ENCODE assay signal across 16 cellular contexts in the genomic region with DNA sequence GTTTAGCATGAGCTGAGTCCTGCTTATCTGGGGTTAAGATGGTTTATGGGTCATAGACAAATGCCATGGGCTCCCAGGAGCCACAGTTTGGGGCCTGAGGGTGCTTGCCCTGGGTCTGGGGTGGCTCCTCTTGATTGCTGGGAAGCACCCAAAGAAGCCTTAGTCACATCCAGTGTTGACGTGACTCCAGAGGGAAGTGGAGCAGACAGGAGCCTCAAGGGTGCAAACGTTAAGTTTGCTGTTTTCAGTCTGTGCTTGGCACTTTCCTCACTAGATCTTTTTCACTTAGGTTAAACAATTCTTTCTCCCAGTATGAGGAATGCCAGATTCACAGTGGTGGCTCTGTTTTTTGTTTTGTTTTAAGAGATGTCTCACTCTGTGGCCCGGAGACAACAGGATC.
DNase-seq lines count a peak whose midpoint lies in the region; ATAC-seq, FAIRE-seq and TF ChIP-seq lines count a peak whose summit lies in the region.
"Had no signal": no experiment of that assay in that cellular context is flagged by ENCODE, and none has a peak within 500 bp of the region (broad histone marks: within the 10 kb centered on the region; RNA-seq: fewer than 3 reads in every experiment).

No MANE protein-coding gene starts in this region.

- H3K9me3 ChIP-seq in CD4-positive, alpha-beta T cell (ENCODE audit: control insufficient read depth, low read length), result no peaks in the 10 kb centered on the region
- H3K9me3 ChIP-seq in MG63 (no peaks in the 10 kb centered on the region), HepG2 (ENCODE audit: low read length) (no peaks in the 10 kb centered on the region)
- H3K9me3 ChIP-seq: SK-N-SH had no signal

- no peak for TF ChIP-seq EP300 in HepG2 (IDR thresholded peaks at IDR 0.05; ENCODE audit: low read depth in 2 of 2, low read length in 2 of 2)
- no peak for TF ChIP-seq EP300 in HepG2 (CRISPR knock-in tag; IDR thresholded peaks at IDR 0.05; ENCODE audit: borderline replicate concordance)

- no peak for ATAC-seq in CD4-positive, alpha-beta T cell (ENCODE audit: poor library complexity)
- ATAC-seq in HepG2, result no peak
- ATAC-seq in HG02840 (IDR thresholded peaks at IDR 0.05; ENCODE audit: low FRiP score, unreplicated experiment), result no peak
- ATAC-seq in GM19463 (IDR thresholded peaks at IDR 0.05; ENCODE audit: unreplicated experiment), result no peak

- TF ChIP-seq RAD21 in HepG2 (CRISPR knock-in tag; IDR thresholded peaks at IDR 0.05), result no peak

- H3K36me3 Mint-ChIP-seq in CD4-positive, alpha-beta T cell (ENCODE audit: low read depth), result peaks cover 85% of the 10 kb centered on the region

- no peaks in the 10 kb centered on the region for H3K9me3 Mint-ChIP-seq in CD4-positive, alpha-beta T cell

- H3K27ac Mint-ChIP-seq in CD4-positive, alpha-beta T cell, result peak overlapping the region; percentile 33

- intact Hi-C loops in CD4-positive, alpha-beta T cell (cut with DNase I, micrococcal nuclease), result no loop called here
- intact Hi-C loops in HepG2 (cut with micrococcal nuclease; ENCODE audit: unreplicated experiment), result loop anchor here (5.0 kb wide), 2 partner anchors 67 to 138 kb away; no protein-coding TSS in a partner anchor

- no peaks in the 10 kb centered on the region for H4K20me1 ChIP-seq in HepG2 (ENCODE audit: insufficient read depth, low read length)

- no peak overlapping the region for H3K4me2 ChIP-seq in HepG2 (ENCODE audit: low read depth, low read length)
- H3K4me2 ChIP-seq: PC-9, SK-N-SH had no signal

- H3K27me3 ChIP-seq in CD4-positive, alpha-beta T cell (ENCODE audit: control insufficient read depth, insufficient read depth, low read length), result no peaks in the 10 kb centered on the region
- no peaks in the 10 kb centered on the region for H3K27me3 ChIP-seq in MG63
- no peaks in the 10 kb centered on the region for H3K27me3 ChIP-seq in HepG2 (ENCODE audit: control insufficient read depth in 1 of 2, insufficient read depth in 2 of 2, low read length in 2 of 2)

- no peak overlapping the region for H3K27ac ChIP-seq in CD4-positive, alpha-beta T cell (ENCODE audit: low read depth, low read length)
- H3K27ac ChIP-seq in HepG2 (ENCODE audit: extremely low read length, insufficient read depth, low read length), result no peak overlapping the region
- H3K27ac ChIP-seq: PC-9 had no signal

- no peak for TF ChIP-seq POLR2A in HepG2 (IDR thresholded peaks at IDR 0.05; ENCODE audit: insufficient read depth in 1 of 2, low read depth in 2 of 2, low read length in 2 of 2)

- no peak for DNase-seq in CD4-positive, alpha-beta T cell
- peak; percentile 71 for DNase-seq in MG63
- peak; percentile 36 for DNase-seq in HepG2 (ENCODE audit: low spot score)
- DNase-seq in smooth muscle cell of the brain vasculature (ENCODE audit: low read depth, low spot score), result peak; percentile 18
- no peak for DNase-seq in NCI-H2029 treated with DMSO at 0.1 percent for 48 hours (lab: John Stamatoyannopoulos, UW)
- DNase-seq: DMS 273 treated with DMSO at 0.1 percent for 48 hours, EL, HCEC 1CT, NCI-H1092 treated with DMSO at 0.1 percent for 48 hours, NCI-H1694, NCI-H345, NCI-H748 treated with DMSO at 0.1 percent for 48 hours, PC-9, SK-N-SH had no signal

- 55% methylated on average over 3 of the region's 3 CpGs for WGBS in HepG2 (ENCODE audit: low lambda C conversion rate)

- no peak for FAIRE-seq in HepG2 (lab: Jason Lieb, UNC)

- CTCF ChIA-PET in CD4-positive, alpha-beta T cell (lab: Charles Lee), result interaction anchor here (0.6 kb wide), 1 partner anchor 250 kb away, joined by 3 read pairs; no protein-coding TSS in a partner anchor
- CTCF ChIA-PET in HepG2 (lab: Yijun Ruan, JAX; ENCODE audit: low intra/inter-chr PET ratio, low total read pairs), result no interaction called here

- no peak overlapping the region for H3K4me3 ChIP-seq in MG63
- no peak overlapping the region for H3K4me3 ChIP-seq in HepG2 (replicated peaks in 1 of 3; ENCODE audit: insufficient read depth in 1 of 3, low read depth in 2 of 3, low read length in 3 of 3)
- H3K4me3 ChIP-seq: PC-9 had no signal

- no peaks in the 10 kb centered on the region for H3K27me3 Mint-ChIP-seq in CD4-positive, alpha-beta T cell

- no peak overlapping the region for H3K9ac ChIP-seq in HepG2 (ENCODE audit: insufficient read depth, low read depth, low read length)
- H3K9ac ChIP-seq: SK-N-SH had no signal

- peaks cover 68% of the 10 kb centered on the region for H3K4me1 ChIP-seq in HepG2 (ENCODE audit: insufficient read depth, low read length)

- no TSS peak for BruUV-seq in HepG2 (replicated peaks; lab: Mats Ljungman, UMichigan)

- POLR2A ChIA-PET in CD4-positive, alpha-beta T cell (lab: Charles Lee), result no interaction called here
- POLR2A ChIA-PET in HepG2 (lab: Yijun Ruan, JAX), result no interaction called here

- H3K4me1 Mint-ChIP-seq in CD4-positive, alpha-beta T cell (ENCODE audit: low read depth), result peaks cover 55% of the 10 kb centered on the region

- in situ Hi-C loops in HepG2 (cut with HindIII; ENCODE audit: extremely low pct_ligation_motif_present, low pct_unique_long_range_greater_than_20kb), result no loop called here

- H3K4me3 Mint-ChIP-seq in CD4-positive, alpha-beta T cell, result no peak overlapping the region

- no peak overlapping the region for H2AFZ ChIP-seq in HepG2 (ENCODE audit: low read length)
- H2AFZ ChIP-seq: PC-9 had no signal

- H3K79me2 ChIP-seq in HepG2 (ENCODE audit: insufficient read depth, low read length), result no peaks in the 10 kb centered on the region

- H3K36me3 ChIP-seq in MG63 (no peaks in the 10 kb centered on the region), HepG2 (replicated peaks in 1 of 2; ENCODE audit: control insufficient read depth in 1 of 2, insufficient read depth in 2 of 2, low read length in 2 of 2) (no peaks in the 10 kb centered on the region; a peak in 1 of 5 replicates)

- no peak for TF ChIP-seq CTCF in CD4-positive, alpha-beta T cell (IDR thresholded peaks at IDR 0.05)
- no peak for TF ChIP-seq CTCF in HepG2 (CRISPR knock-in tag; IDR thresholded peaks at IDR 0.05)

TF ChIP-seq in HepG2, 621 proteins besides CTCF, POLR2A, EP300 and RAD21:
- TF ChIP-seq CHD2 (IDR thresholded peaks at IDR 0.05; ENCODE audit: low read depth, low read length) (no peak), ZFP82 (CRISPR knock-in tag; IDR thresholded peaks at IDR 0.05; ENCODE audit: borderline replicate concordance) (no peak), ZNF333 (CRISPR knock-in tag; IDR thresholded peaks at IDR 0.05; ENCODE audit: borderline replicate concordance) (no peak), ZNF44 (CRISPR knock-in tag; IDR thresholded peaks at IDR 0.05) (no peak)

Comparison
In these comparisons a context has a peak if more than half of its experiments do, and no peak if none do; other contexts are left out.
1. DNase-seq: peak in MG63 (single experiment), HepG2 (single experiment) and smooth muscle cell of the brain vasculature (single experiment); none in CD4-positive, alpha-beta T cell (0 of 10) and NCI-H2029 treated with DMSO at 0.1 percent for 48 hours (single experiment).